ENCODE assay signal across 8 cellular contexts in the genomic region with DNA sequence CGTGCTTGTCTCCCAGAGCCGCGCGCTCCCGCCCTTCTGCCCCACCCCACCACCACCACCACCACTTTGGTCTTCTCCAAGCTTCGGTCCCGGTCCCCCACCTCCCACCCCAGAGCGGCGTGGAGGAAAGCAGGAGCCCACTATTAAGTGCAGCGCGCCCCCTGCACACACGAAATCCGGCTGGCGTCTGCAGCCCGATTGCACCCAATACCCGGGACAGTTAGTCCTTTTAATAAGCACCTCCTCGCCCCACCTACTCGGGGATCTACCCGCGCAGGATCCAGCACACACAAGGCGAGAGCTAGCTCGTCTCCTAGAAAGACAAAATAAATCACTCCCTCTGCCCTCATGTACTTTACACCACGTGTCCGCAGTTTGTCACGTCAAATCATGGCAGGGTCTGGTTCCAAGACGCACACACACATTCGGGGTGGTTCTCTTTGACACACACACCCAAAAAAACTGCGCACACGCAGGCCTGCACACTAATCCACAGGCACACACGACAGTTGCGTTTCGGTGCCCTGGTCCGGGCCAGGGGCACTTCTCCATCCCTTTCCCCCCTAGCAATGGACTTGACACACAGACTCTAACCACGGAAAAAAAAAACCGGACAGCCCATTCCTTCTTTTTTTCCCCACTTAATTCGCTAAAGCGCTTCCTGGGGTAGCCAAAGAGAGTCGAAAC. TPM values are rescaled to one million over a fixed set of nuclear protein-coding genes. Genes with fewer than 3 reads are reported as not detected.
DNase-seq lines count a peak whose midpoint lies in the region; ATAC-seq and TF ChIP-seq lines count a peak whose summit lies in the region.

No MANE protein-coding gene starts in this region.

- no peak overlapping the region for H3K23ac ChIP-seq in H9 (ENCODE audit: insufficient read length, low read depth, low read length)

- no peak overlapping the region for H2AFZ ChIP-seq in H9 (ENCODE audit: low read length)
- no peak overlapping the region; the same call in 1 of the 2 replicates for H2AFZ ChIP-seq in OCI-LY3 (ENCODE audit: low read depth, low read length)

- H3K23me2 ChIP-seq in H9 (ENCODE audit: insufficient read length, low read depth, low read length, poor library complexity, severe bottlenecking), result peaks cover 51% of the 10 kb centered on the region

- H4K91ac ChIP-seq in H9 (ENCODE audit: insufficient read length, low read depth, low read length), result no peak overlapping the region

- H3K4me1 ChIP-seq in H9 (ENCODE audit: insufficient read depth, low read length) (no peaks in the 10 kb centered on the region; the same call in 1 of the 2 replicates), OCI-LY3 (ENCODE audit: low read length) (peaks cover 4% of the 10 kb centered on the region)

- no peak overlapping the region for H4K8ac ChIP-seq in H9 (replicated peaks; ENCODE audit: insufficient read length, low read depth, low read length)

- no peak overlapping the region for H3K18ac ChIP-seq in H9 (ENCODE audit: insufficient read length, low read depth, low read length)

- peak; percentile 48 for ATAC-seq in activated naive CD8-positive, alpha-beta T cell treated with anti-CD3 and anti-CD28 coated beads, Interleukin-2, amount 10 ng/mL, durations not matched to agents 7 days and 5 days (ENCODE audit: low read depth)

- H3K9ac ChIP-seq in H9 (ENCODE audit: extremely low read depth, insufficient read length, low read length) (no peak overlapping the region), OCI-LY3 (ENCODE audit: low read length) (peak overlapping the region; percentile 88)

- H3K56ac ChIP-seq in H9 (ENCODE audit: insufficient read length, low read depth, low read length), result no peak overlapping the region

- no peak overlapping the region for H2BK12ac ChIP-seq in H9 (ENCODE audit: insufficient read length, low read depth, low read length)

- H3K9me3 ChIP-seq in H9 (ENCODE audit: control insufficient read depth, low read depth, low read length) (no peaks in the 10 kb centered on the region), OCI-LY3 (ENCODE audit: insufficient read depth, low read length) (no peaks in the 10 kb centered on the region), iPS-18c (ENCODE audit: control insufficient read depth, insufficient read depth, low read length) (peaks cover 2% of the 10 kb centered on the region)

- no peaks in the 10 kb centered on the region for H4K20me1 ChIP-seq in H9 (ENCODE audit: control insufficient read depth, insufficient read depth, insufficient read length)
- peaks cover 38% of the 10 kb centered on the region for H4K20me1 ChIP-seq in OCI-LY3 (ENCODE audit: insufficient read depth, low read length)

- H2AK5ac ChIP-seq in H9 (ENCODE audit: insufficient read length, low read length), result no peak overlapping the region

- H3K4me1 Mint-ChIP-seq in H9, result peaks cover 36 to 42% of the 10 kb centered on the region in 2 experiments
- peaks cover 43% of the 10 kb centered on the region for H3K4me1 Mint-ChIP-seq in activated naive CD8-positive, alpha-beta T cell treated with anti-CD3 and anti-CD28 coated beads, Interleukin-2, amount 10 ng/mL, durations not matched to agents 7 days and 5 days

- TF ChIP-seq CTCF in GM12865 (IDR thresholded peaks at IDR 0.05; ENCODE audit: insufficient read depth, low read depth, low read length, missing control alignments) (no peak), H9 (conservative IDR thresholded peaks at IDR 0.05) (no peak), OCI-LY3 (IDR thresholded peaks at IDR 0.05; ENCODE audit: low read depth, low read length) (no peak)

- H3K27me3 Mint-ChIP-seq in H9 (ENCODE audit: low read depth), result peaks cover 89% of the 10 kb centered on the region
- peaks cover 19% of the 10 kb centered on the region for H3K27me3 Mint-ChIP-seq in activated naive CD8-positive, alpha-beta T cell treated with anti-CD3 and anti-CD28 coated beads, Interleukin-2, amount 10 ng/mL, durations not matched to agents 7 days and 5 days

- no peak overlapping the region for H2BK15ac ChIP-seq in H9 (ENCODE audit: low read depth, low read length)

- WGBS in H9 (ENCODE audit: extremely low coverage, insufficient read length, low lambda C conversion rate), result no CpG with 5 or more reads among the region's 38 CpGs

- peak; percentile 80 for DNase-seq in GM12865 (ENCODE audit: low read depth)
- peak; percentile 33 for DNase-seq in H9
- peak; percentile 64 for DNase-seq in activated naive CD8-positive, alpha-beta T cell treated with anti-CD3 and anti-CD28 coated beads, Interleukin-2, amount 10 ng/mL, durations not matched to agents 7 days and 5 days
- peak in 2 of 3 donors; percentile 44 to 49 for DNase-seq in stimulated activated CD4-positive, alpha-beta T cell treated with anti-CD3 and anti-CD28 coated beads, Interleukin-12 subunit alpha, Interleukin-12 subunit beta, amount 100 ng/mL, for 48 hours (ENCODE audit: low read depth in 2 of 3, low spot score in 1 of 3)
- no peak for DNase-seq in NCI-H1694 treated with DMSO at 0.1 percent for 48 hours (lab: John Stamatoyannopoulos, UW)
- DNase-seq in NCI-H69 (lab: John Stamatoyannopoulos, UW), result no peak

- H3K36me3 Mint-ChIP-seq in H9 (ENCODE audit: insufficient read depth in 1 of 3, low read depth in 3 of 3), result no peaks in the 10 kb centered on the region
- H3K36me3 Mint-ChIP-seq in activated naive CD8-positive, alpha-beta T cell treated with anti-CD3 and anti-CD28 coated beads, Interleukin-2, amount 10 ng/mL, durations not matched to agents 7 days and 5 days, result peaks cover 27% of the 10 kb centered on the region

- no peak overlapping the region for H4K5ac ChIP-seq in H9 (ENCODE audit: insufficient read length, low read depth, low read length)

- peaks cover 0 to 4% of the 10 kb centered on the region in 2 experiments; a peak in 2 of 5 replicates for H3K9me3 Mint-ChIP-seq in H9
- no peaks in the 10 kb centered on the region for H3K9me3 Mint-ChIP-seq in activated naive CD8-positive, alpha-beta T cell treated with anti-CD3 and anti-CD28 coated beads, Interleukin-2, amount 10 ng/mL, durations not matched to agents 7 days and 5 days

- no peak overlapping the region for H2BK120ac ChIP-seq in H9 (ENCODE audit: low read depth, low read length, poor library complexity, severe bottlenecking)

- H3K27me3 ChIP-seq in H9 (ENCODE audit: insufficient read depth, low read length), result peaks cover 29% of the 10 kb centered on the region; the same call in 1 of the 2 replicates
- H3K27me3 ChIP-seq in OCI-LY3 (ENCODE audit: low read depth, low read length), result no peaks in the 10 kb centered on the region

- peaks cover 7% of the 10 kb centered on the region for H3K36me3 ChIP-seq in OCI-LY3 (replicated peaks; ENCODE audit: low read depth, low read length)

- no peak overlapping the region for H2BK5ac ChIP-seq in H9 (ENCODE audit: insufficient read length, low read length)

- H3K27ac ChIP-seq in H9 (ENCODE audit: insufficient read length, low read depth, low read length), result no peak overlapping the region
- H3K27ac ChIP-seq in OCI-LY3 (ENCODE audit: low read length), result peak overlapping the region; percentile 65

- H3K79me1 ChIP-seq in H9 (ENCODE audit: insufficient read depth, low read depth, low read length, poor library complexity, severe bottlenecking), result no peaks in the 10 kb centered on the region

- POLR2A ChIA-PET in activated naive CD8-positive, alpha-beta T cell treated with anti-CD3 and anti-CD28 coated beads, Interleukin-2, amount 10 ng/mL, durations not matched to agents 7 days and 5 days (lab: Charles Lee), result interaction anchor here (0.9 to 3.2 kb wide), 10 partner anchors 9 to 490 kb away, joined by 3 to 24 read pairs (median 4); no protein-coding TSS in a partner anchor

- H2BK20ac ChIP-seq in H9 (ENCODE audit: low read depth, low read length, poor library complexity, severe bottlenecking), result no peak overlapping the region

- H3K4ac ChIP-seq in H9 (ENCODE audit: low read depth, low read length), result no peak overlapping the region

- H3K4me2 ChIP-seq in H9 (ENCODE audit: insufficient read depth, insufficient read length, low read length) (peak overlapping the region; percentile 74), OCI-LY3 (ENCODE audit: low read length) (peak overlapping the region; percentile 90)

- H3K4me3 Mint-ChIP-seq in H9, result peak overlapping the region; percentile 83 to 91
- peak overlapping the region; percentile 98 for H3K4me3 Mint-ChIP-seq in activated naive CD8-positive, alpha-beta T cell treated with anti-CD3 and anti-CD28 coated beads, Interleukin-2, amount 10 ng/mL, durations not matched to agents 7 days and 5 days

- H3K27ac Mint-ChIP-seq in H9, result no peak overlapping the region; a peak in 1 of 7 replicates
- peak overlapping the region; percentile 95 for H3K27ac Mint-ChIP-seq in activated naive CD8-positive, alpha-beta T cell treated with anti-CD3 and anti-CD28 coated beads, Interleukin-2, amount 10 ng/mL, durations not matched to agents 7 days and 5 days

- H3T11ph ChIP-seq in H9 (ENCODE audit: low read length), result no peak overlapping the region

- no peak overlapping the region for H3K14ac ChIP-seq in H9 (ENCODE audit: insufficient read depth, low read length)

- H3K79me2 ChIP-seq in H9 (ENCODE audit: insufficient read depth, low read length) (peaks cover 4% of the 10 kb centered on the region; the same call in 1 of the 2 replicates), OCI-LY3 (ENCODE audit: low read length) (peaks cover 66% of the 10 kb centered on the region)

- peak overlapping the region; percentile 91 for H3K4me3 ChIP-seq in GM12865 (ENCODE audit: low read depth, low read length)
- H3K4me3 ChIP-seq in OCI-LY3 (ENCODE audit: low read length), result peak overlapping the region; percentile 100
- H3K4me3 ChIP-seq in iPS-18c (ENCODE audit: insufficient read depth, low read depth, low read length), result peak overlapping the region; percentile 72

RNA-seq across cellular contexts. Expression of gene SFMBT2, which starts 1.6 kb away (rescaled TPM):
- total RNA-seq in H9 (2021), result 5.3 and 6.7 TPM in 2 replicates
- total RNA-seq in activated naive CD8-positive, alpha-beta T cell treated with anti-CD3 and anti-CD28 coated beads, Interleukin-2, amount 10 ng/mL, durations not matched to agents 7 days and 5 days, result 10 to 100 TPM; 50.6 to 52.4 TPM

Comparison
In these comparisons a context has a peak if more than half of its experiments do, and no peak if none do; other contexts are left out.
1. DNase-seq: peak in GM12865 (single experiment), H9 (single experiment), activated naive CD8-positive, alpha-beta T cell treated with anti-CD3 and anti-CD28 coated beads, Interleukin-2, amount 10 ng/mL, durations not matched to agents 7 days and 5 days (single experiment) and stimulated activated CD4-positive, alpha-beta T cell treated with anti-CD3 and anti-CD28 coated beads, Interleukin-12 subunit alpha, Interleukin-12 subunit beta, amount 100 ng/mL, for 48 hours (2 of 3); none in NCI-H1694 treated with DMSO at 0.1 percent for 48 hours (single experiment) and NCI-H69 (single experiment).
2. Peak in every context shown above with its lines, with median percentiles within 50 percentile points of each other: H3K4me3 ChIP-seq.